In genomic region chr1:8122160-8122476, GRCh38 we compare ENCODE assay signal across 11 cellular contexts.
DNase-seq lines count a peak whose midpoint lies in the region; ATAC-seq and TF ChIP-seq lines count a peak whose summit lies in the region.
"Had no signal": no experiment of that assay in that cellular context is flagged by ENCODE, and none has a peak within 500 bp of the region (broad histone marks: within the 10 kb centered on the region; RNA-seq: fewer than 3 reads in every experiment).

No MANE protein-coding gene starts in this region.

- H3K27me3 Mint-ChIP-seq in T-helper 17 cell = peaks cover 4% of the 10 kb centered on the region

- H3K27ac ChIP-seq in SJSA1 (peak overlapping the region; percentile 51), fibroblast of lung (ENCODE audit: insufficient read depth, low read length) (peak overlapping the region; percentile 76)

- peak; percentile 42 for DNase-seq in EL
- DNase-seq in SJSA1 (ENCODE audit: low read depth in 1 of 2, low spot score in 2 of 2) = peak in 1 of 2 experiments; percentile 59
- DNase-seq in fibroblast of lung (ENCODE audit: low read depth in 2 of 2) = peak; percentile 70 to 83
- peak; percentile 53 for DNase-seq in pulmonary artery endothelial cell (ENCODE audit: low read depth, low spot score)
- DNase-seq in DMS53 (lab: John Stamatoyannopoulos, UW) = no peak
- no peak for DNase-seq in SKM-1 (lab: John Stamatoyannopoulos, UW; ENCODE audit: unreplicated experiment)
- no peak for DNase-seq in T-helper 17 cell
- DNase-seq: activated CD4-positive, alpha-beta T cell treated with anti-CD3 and anti-CD28 coated beads, Interleukin-2, amount 50 U/mL, for 48 hours; NCI-H1694 had no signal

- H3K4me3 ChIP-seq in SJSA1 (no peak overlapping the region), fibroblast of lung (replicated peaks in 1 of 4; ENCODE audit: control extremely low read depth in 1 of 4, insufficient read depth in 1 of 4, low read depth in 3 of 4, low read length in 4 of 4) (no peak overlapping the region)
- H3K4me3 ChIP-seq: cardiac muscle cell had no signal

- H3K27me3 ChIP-seq in SJSA1 (replicated peaks) (no peaks in the 10 kb centered on the region), fibroblast of lung (ENCODE audit: control insufficient read depth, insufficient read depth, low read length) (no peaks in the 10 kb centered on the region)
- H3K27me3 ChIP-seq: cardiac muscle cell had no signal

- peaks cover 2% of the 10 kb centered on the region for H3K36me3 Mint-ChIP-seq in T-helper 17 cell (ENCODE audit: low read depth)

- peaks cover 2% of the 10 kb centered on the region for H3K4me1 Mint-ChIP-seq in T-helper 17 cell

- H3K4me2 ChIP-seq in fibroblast of lung (ENCODE audit: extremely low read depth, insufficient read depth, low read length) = no peak overlapping the region

- no peak for TF ChIP-seq CTCF in fibroblast of lung (conservative IDR thresholded peaks at IDR 0.05 in 1 of 2, IDR thresholded peaks at IDR 0.05 in 1 of 2; ENCODE audit: low read depth in 1 of 2, low read length in 2 of 2)

- peaks cover 44% of the 10 kb centered on the region for H3K4me1 ChIP-seq in SJSA1 (replicated peaks)
- H3K4me1 ChIP-seq in fibroblast of lung (ENCODE audit: control insufficient read depth, extremely low read depth, insufficient read depth, low read length) = peaks cover 23% of the 10 kb centered on the region

- H3K9me3 ChIP-seq in SJSA1 (replicated peaks) = no peaks in the 10 kb centered on the region
- no peaks in the 10 kb centered on the region for H3K9me3 ChIP-seq in fibroblast of lung (ENCODE audit: control insufficient read depth, insufficient read depth, low read depth, low read length)
- H3K9me3 ChIP-seq in T-helper 17 cell (ENCODE audit: control insufficient read depth, low read length, poor library complexity, severe bottlenecking) = no peaks in the 10 kb centered on the region

- no peak for ATAC-seq in T-helper 17 cell
- ATAC-seq in GM21447 (IDR thresholded peaks at IDR 0.05; ENCODE audit: unreplicated experiment) = no peak

- H3K36me3 ChIP-seq in SJSA1 = no peaks in the 10 kb centered on the region
- H3K36me3 ChIP-seq in fibroblast of lung (ENCODE audit: control insufficient read depth, insufficient read depth, low read length) = no peaks in the 10 kb centered on the region
- H3K36me3 ChIP-seq: cardiac muscle cell had no signal

- no peak overlapping the region for H3K4me3 Mint-ChIP-seq in T-helper 17 cell

- no peak overlapping the region for H3K9ac ChIP-seq in fibroblast of lung (ENCODE audit: insufficient read depth, low read length)

- H3K79me2 ChIP-seq in fibroblast of lung (ENCODE audit: control insufficient read depth, insufficient read depth, low read length) = no peaks in the 10 kb centered on the region

- no peaks in the 10 kb centered on the region for H4K20me1 ChIP-seq in fibroblast of lung (ENCODE audit: control insufficient read depth, extremely low read depth, insufficient read depth, low read length)

- H2AFZ ChIP-seq in fibroblast of lung (ENCODE audit: low read length) = no peak overlapping the region

- H3K27ac Mint-ChIP-seq in T-helper 17 cell = no peak overlapping the region

Comparison
In these comparisons a context has a peak if more than half of its experiments do, and no peak if none do; other contexts are left out.
1. DNase-seq: peak in EL (single experiment), fibroblast of lung (2 of 2) and pulmonary artery endothelial cell (single experiment); none in DMS53 (single experiment), SKM-1 (single experiment) and T-helper 17 cell (0 of 3).